ENCODE assay signal across 1 cellular context in genomic region chr3:156812521-156813335, GRCh38.
TF ChIP-seq lines count a peak whose summit lies in the region.

No MANE protein-coding gene starts in this region.

TF ChIP-seq in K562, 482 proteins besides CTCF, POLR2A, EP300 and RAD21 (continued from another document and continues in another):
- TF ChIP-seq TSHZ1 (CRISPR knock-in tag; IDR thresholded peaks at IDR 0.05): no peak
- peak; percentile 53 for TF ChIP-seq HDAC2 (IDR thresholded peaks at IDR 0.05)
- TF ChIP-seq PCBP2 (IDR thresholded peaks at IDR 0.05; ENCODE audit: low read depth, low read length, poor library complexity, severe bottlenecking): no peak
- peak in 1 of 2 experiments; percentile 48; a peak in 1 of 4 replicates for TF ChIP-seq MAZ (CRISPR knock-in tag; conservative IDR thresholded peaks at IDR 0.05 in 1 of 2, IDR thresholded peaks at IDR 0.05 in 1 of 2)
- TF ChIP-seq EWSR1 (IDR thresholded peaks at IDR 0.05; ENCODE audit: borderline replicate concordance, low read depth, partially characterized antibody): no peak
- no peak for TF ChIP-seq TCF15 (CRISPR knock-in tag; IDR thresholded peaks at IDR 0.05)
- no peak for TF ChIP-seq HNRNPL (IDR thresholded peaks at IDR 0.05; ENCODE audit: low read depth, low read length)
- no peak for TF ChIP-seq U2AF1 (optimal IDR thresholded peaks at IDR 0.05; ENCODE audit: low read depth, low read length)
- TF ChIP-seq KLF1 (tag; IDR thresholded peaks at IDR 0.05): no peak
- TF ChIP-seq ZNF511 (CRISPR knock-in tag; IDR thresholded peaks at IDR 0.05): no peak
- no peak for TF ChIP-seq ZBTB8A (IDR thresholded peaks at IDR 0.05; ENCODE audit: partially characterized antibody)
- peak; percentile 97 for TF ChIP-seq ESRRA (IDR thresholded peaks at IDR 0.05; ENCODE audit: borderline replicate concordance, low read depth)
- TF ChIP-seq ZNF354B (CRISPR knock-in tag; IDR thresholded peaks at IDR 0.05): no peak
- no peak for TF ChIP-seq ZFP91 (CRISPR knock-in tag; IDR thresholded peaks at IDR 0.05)
- TF ChIP-seq MNT (conservative IDR thresholded peaks at IDR 0.05): peak; percentile 37 to 75; a peak in 3 of 4 replicates
- no peak for TF ChIP-seq ZC3H4 (CRISPR knock-in tag; IDR thresholded peaks at IDR 0.05; ENCODE audit: borderline replicate concordance)
- TF ChIP-seq HEY1 (CRISPR knock-in tag; IDR thresholded peaks at IDR 0.05; ENCODE audit: borderline replicate concordance): no peak
- TF ChIP-seq FOXM1 (IDR thresholded peaks at IDR 0.05; ENCODE audit: low read depth): no peak
- no peak for TF ChIP-seq FOXM1 (CRISPR knock-in tag; IDR thresholded peaks at IDR 0.05; ENCODE audit: low read depth)
- TF ChIP-seq ZNF408 (CRISPR knock-in tag; IDR thresholded peaks at IDR 0.05; ENCODE audit: low read depth): no peak
- TF ChIP-seq HIVEP1 (CRISPR knock-in tag; IDR thresholded peaks at IDR 0.05): no peak
- TF ChIP-seq SP2 (IDR thresholded peaks at IDR 0.05; ENCODE audit: extremely low read depth, low read depth, low read length, poor library complexity, severe bottlenecking): no peak
- no peak for TF ChIP-seq MEF2A (IDR thresholded peaks at IDR 0.05; ENCODE audit: control insufficient read depth, low read depth, low read length)
- TF ChIP-seq ELK3 (CRISPR knock-in tag; IDR thresholded peaks at IDR 0.05): no peak
- no peak for TF ChIP-seq HLTF (IDR thresholded peaks at IDR 0.05)
- TF ChIP-seq ZNF592 (IDR thresholded peaks at IDR 0.05): peak; percentile 66
- TF ChIP-seq ZBTB7A (IDR thresholded peaks at IDR 0.05; ENCODE audit: borderline replicate concordance, control insufficient read depth, low read depth, low read length): no peak
- TF ChIP-seq FOXA1 (IDR thresholded peaks at IDR 0.05; ENCODE audit: borderline replicate concordance): no peak
- peak; percentile 91 for TF ChIP-seq PRDM10 (IDR thresholded peaks at IDR 0.05; ENCODE audit: partially characterized antibody)
- no peak for TF ChIP-seq ELK1 (CRISPR knock-in tag; IDR thresholded peaks at IDR 0.05)
- no peak for TF ChIP-seq ETS1 (conservative IDR thresholded peaks at IDR 0.05; ENCODE audit: control insufficient read depth, low read depth, low read length)
- TF ChIP-seq ASH1L (IDR thresholded peaks at IDR 0.05; ENCODE audit: borderline replicate concordance, low read depth, partially characterized antibody): no peak
- 0 out of 2 replicates have a peak, but pooled peaks have one; percentile 64 for TF ChIP-seq SMARCC2 (IDR thresholded peaks at IDR 0.05; ENCODE audit: low read depth)
- TF ChIP-seq NBN (IDR thresholded peaks at IDR 0.05; ENCODE audit: low read depth): peak; percentile 42; the same call in 1 of the 2 replicates
- no peak; the same call in 1 of the 2 replicates for TF ChIP-seq HBP1 (CRISPR knock-in tag; IDR thresholded peaks at IDR 0.05)
- no peak for TF ChIP-seq ADNP (tag; IDR thresholded peaks at IDR 0.05)
- TF ChIP-seq GATAD2B (IDR thresholded peaks at IDR 0.05; ENCODE audit: borderline replicate concordance): no peak; the same call in 1 of the 2 replicates
- no peak for TF ChIP-seq ZNF76 (CRISPR knock-in tag; IDR thresholded peaks at IDR 0.05; ENCODE audit: borderline replicate concordance)
